Comparison of ENCODE assay signal across 9 cellular contexts in genomic region chr18:70490008-70490933, GRCh38.
DNase-seq lines count a peak whose midpoint lies in the region; ATAC-seq, FAIRE-seq and TF ChIP-seq lines count a peak whose summit lies in the region.
"Had no signal": no experiment of that assay in that cellular context is flagged by ENCODE, and none has a peak within 500 bp of the region (broad histone marks: within the 10 kb centered on the region; RNA-seq: fewer than 3 reads in every experiment).

No MANE protein-coding gene starts in this region.

- TF ChIP-seq EP300 in GM12878 (IDR thresholded peaks at IDR 0.05; ENCODE audit: borderline replicate concordance in 1 of 2, control insufficient read depth in 1 of 2, low read depth in 2 of 2, low read length in 2 of 2) = no peak

- ATAC-seq in GM12878 = peak; percentile 74

- TF ChIP-seq POLR2A in GM12878 (IDR thresholded peaks at IDR 0.05; ENCODE audit: low read depth, low read length) = no peak

- H3K36me3 ChIP-seq in Caco-2 (ENCODE audit: control insufficient read depth, insufficient read depth, low read length) = no peaks in the 10 kb centered on the region
- H3K36me3 ChIP-seq in OCI-LY7 (ENCODE audit: insufficient read depth, low read length) = no peaks in the 10 kb centered on the region
- no peaks in the 10 kb centered on the region for H3K36me3 ChIP-seq in GM12878 (ENCODE audit: control insufficient read depth in 2 of 2, insufficient read depth in 2 of 2, low read length in 1 of 2)

- no peaks in the 10 kb centered on the region for H3K9me3 Mint-ChIP-seq in Caco-2 (ENCODE audit: unreplicated experiment)
- no peaks in the 10 kb centered on the region for H3K9me3 Mint-ChIP-seq in activated T-helper 1 cell treated with anti-CD3 and anti-CD28 coated beads, Interleukin-12 subunit alpha, Interleukin-12 subunit beta, Interleukin-2, Interleukin-4 antibody, amounts not matched to agents 30 ng/mL and 10 ng/mL and 1 ng/mL, durations not matched to agents 14 hours and 24 hours and 36 hours
- H3K9me3 Mint-ChIP-seq: stimulated activated naive CD8-positive, alpha-beta T cell treated with anti-CD3 and anti-CD28 coated beads, Interleukin-15, Interleukin-2, amounts not matched to agents 100 ng/mL and 50 ng/mL, for 24 hours had no signal

- H3K9me3 ChIP-seq in Caco-2 (no peaks in the 10 kb centered on the region), OCI-LY7 (ENCODE audit: low read length) (no peaks in the 10 kb centered on the region), GM12878 (replicated peaks; ENCODE audit: control insufficient read depth, insufficient read depth, low read length) (no peaks in the 10 kb centered on the region)

- SMC1A ChIA-PET in GM12878 (lab: Charles Lee; ENCODE audit: uncharacterized antibody, unreplicated experiment) = interaction anchor here (0.8 to 1.9 kb wide), 5 partner anchors 9 to 294 kb away, joined by 3 to 6 read pairs (median 4); no protein-coding TSS in a partner anchor

- in situ Hi-C loops in GM12878 (cut with MboI) = no loop called here

- no peaks in the 10 kb centered on the region for H3K4me1 Mint-ChIP-seq in Caco-2 (ENCODE audit: low read depth, unreplicated experiment)
- no peaks in the 10 kb centered on the region for H3K4me1 Mint-ChIP-seq in activated T-helper 1 cell treated with anti-CD3 and anti-CD28 coated beads, Interleukin-12 subunit alpha, Interleukin-12 subunit beta, Interleukin-2, Interleukin-4 antibody, amounts not matched to agents 30 ng/mL and 10 ng/mL and 1 ng/mL, durations not matched to agents 14 hours and 24 hours and 36 hours (ENCODE audit: low read depth)

- H3K36me3 Mint-ChIP-seq in Caco-2 (ENCODE audit: insufficient read depth, unreplicated experiment) = peaks cover 6% of the 10 kb centered on the region
- no peaks in the 10 kb centered on the region for H3K36me3 Mint-ChIP-seq in activated T-helper 1 cell treated with anti-CD3 and anti-CD28 coated beads, Interleukin-12 subunit alpha, Interleukin-12 subunit beta, Interleukin-2, Interleukin-4 antibody, amounts not matched to agents 30 ng/mL and 10 ng/mL and 1 ng/mL, durations not matched to agents 14 hours and 24 hours and 36 hours (ENCODE audit: low read depth)

- intact Hi-C loops in Caco-2 (cut with micrococcal nuclease; ENCODE audit: unreplicated experiment) (loop anchor here (1.0 to 5.0 kb wide), 3 partner anchors 35 to 292 kb away; no protein-coding TSS in a partner anchor), OCI-LY7 (cut with micrococcal nuclease; ENCODE audit: unreplicated experiment) (no loop called here), GM12878 (cut with micrococcal nuclease; ENCODE audit: unreplicated experiment) (loop anchor here (10.0 kb wide), 1 partner anchor 1295 kb away; no protein-coding TSS in a partner anchor)
- intact Hi-C loops in activated T-helper 1 cell treated with anti-CD3 and anti-CD28 coated beads, Interleukin-12 subunit alpha, Interleukin-12 subunit beta, Interleukin-2, Interleukin-4 antibody, amounts not matched to agents 30 ng/mL and 10 ng/mL and 1 ng/mL, durations not matched to agents 14 hours and 24 hours and 36 hours (cut with micrococcal nuclease) = loop anchor here (5.0 kb wide), 1 partner anchor 283 kb away; the partner anchor contains the start of gene RTTN

- H3K27me3 Mint-ChIP-seq in Caco-2 (ENCODE audit: insufficient read depth, unreplicated experiment) = no peaks in the 10 kb centered on the region
- H3K27me3 Mint-ChIP-seq in activated T-helper 1 cell treated with anti-CD3 and anti-CD28 coated beads, Interleukin-12 subunit alpha, Interleukin-12 subunit beta, Interleukin-2, Interleukin-4 antibody, amounts not matched to agents 30 ng/mL and 10 ng/mL and 1 ng/mL, durations not matched to agents 14 hours and 24 hours and 36 hours (ENCODE audit: insufficient read depth) = peaks cover 2% of the 10 kb centered on the region

- no peaks in the 10 kb centered on the region for H3K9me2 ChIP-seq in OCI-LY7 (ENCODE audit: insufficient read depth, low read length)

- peak; percentile 50 for TF ChIP-seq RAD21 in GM12878 (IDR thresholded peaks at IDR 0.05; ENCODE audit: insufficient read depth, low read depth, low read length)

- BruUV-seq in Caco-2 (replicated peaks; lab: Mats Ljungman, UMichigan) (no TSS peak), OCI-LY7 (replicated peaks; lab: Mats Ljungman, UMichigan) (no TSS peak), GM12878 (replicated peaks; lab: Mats Ljungman, UMichigan) (no TSS peak)

- 10% methylated on average over 9 of the region's 9 CpGs for WGBS in GM12878 (ENCODE audit: insufficient coverage, insufficient replicate concordance, low lambda C conversion rate, missing lambda C conversion rate)

- H3K9ac ChIP-seq in GM12878 (ENCODE audit: control insufficient read depth, insufficient read depth, low read length) = no peak overlapping the region

- H3K4me1 ChIP-seq in Caco-2 = no peaks in the 10 kb centered on the region
- H3K4me1 ChIP-seq in OCI-LY7 (ENCODE audit: insufficient read depth, low read length, poor library complexity, severe bottlenecking) = no peaks in the 10 kb centered on the region
- no peaks in the 10 kb centered on the region for H3K4me1 ChIP-seq in GM12878 (ENCODE audit: control insufficient read depth, insufficient read depth, low read length)

- TF ChIP-seq CTCF in Caco-2 (IDR thresholded peaks at IDR 0.05; ENCODE audit: insufficient read depth in 1 of 2, low read depth in 1 of 2, low read length in 1 of 2, severe bottlenecking in 1 of 2, unreplicated experiment in 1 of 2) (peak; percentile 22 to 32), OCI-LY7 (conservative IDR thresholded peaks at IDR 0.05; ENCODE audit: low read length) (peak; percentile 77), GM12878 (IDR thresholded peaks at IDR 0.05 in 2 of 3, conservative IDR thresholded peaks at IDR 0.05 in 1 of 3; ENCODE audit: control insufficient read depth in 2 of 3, extremely low read depth in 1 of 3, insufficient read depth in 1 of 3, low read depth in 3 of 3, low read length in 3 of 3) (peak; percentile 53 to 62 (median 59); a peak in 5 of 6 replicates)

- H4K20me1 ChIP-seq in OCI-LY7 (ENCODE audit: insufficient read depth, low read length) (no peaks in the 10 kb centered on the region), GM12878 (ENCODE audit: control insufficient read depth, insufficient read depth) (no peaks in the 10 kb centered on the region)

- H3K4me3 ChIP-seq in Caco-2 (ENCODE audit: low read depth, low read length) = no peak overlapping the region
- H3K4me3 ChIP-seq in Jurkat, Clone E6-1 (ENCODE audit: low read length) = no peak overlapping the region
- no peak overlapping the region for H3K4me3 ChIP-seq in OCI-LY7 (ENCODE audit: low read depth, low read length, poor library complexity, severe bottlenecking)
- H3K4me3 ChIP-seq in GM12878 = no peak overlapping the region

- no peak overlapping the region for H2AFZ ChIP-seq in OCI-LY7 (ENCODE audit: low read length)
- H2AFZ ChIP-seq in GM12878 (ENCODE audit: control insufficient read depth, low read depth, low read length) = no peak overlapping the region

- no peaks in the 10 kb centered on the region for H3K79me2 ChIP-seq in OCI-LY7 (ENCODE audit: insufficient read depth, low read depth, low read length)
- no peaks in the 10 kb centered on the region for H3K79me2 ChIP-seq in GM12878 (ENCODE audit: control insufficient read depth, insufficient read depth, low read length)

- FAIRE-seq in GM19239 (lab: Jason Lieb, UNC) (peak; percentile 21), GM12878 (lab: Jason Lieb, UNC) (peak; percentile 92)

- H3K4me3 Mint-ChIP-seq in Caco-2 (ENCODE audit: unreplicated experiment) = no peak overlapping the region
- H3K4me3 Mint-ChIP-seq in activated T-helper 1 cell treated with anti-CD3 and anti-CD28 coated beads, Interleukin-12 subunit alpha, Interleukin-12 subunit beta, Interleukin-2, Interleukin-4 antibody, amounts not matched to agents 30 ng/mL and 10 ng/mL and 1 ng/mL, durations not matched to agents 14 hours and 24 hours and 36 hours = no peak overlapping the region
- H3K4me3 Mint-ChIP-seq: stimulated activated naive CD8-positive, alpha-beta T cell treated with anti-CD3 and anti-CD28 coated beads, Interleukin-15, Interleukin-2, amounts not matched to agents 100 ng/mL and 50 ng/mL, for 24 hours had no signal

- H3K4me2 ChIP-seq in OCI-LY7 (ENCODE audit: low read length) (no peak overlapping the region), GM12878 (ENCODE audit: control insufficient read depth, insufficient read depth) (no peak overlapping the region)

- CTCF ChIA-PET in Caco-2 (lab: Charles Lee) = no interaction called here
- CTCF ChIA-PET in OCI-LY7 (lab: Charles Lee; ENCODE audit: unreplicated experiment) = no interaction called here
- CTCF ChIA-PET in GM12878 (lab: Yijun Ruan, JAX) = interaction anchor here (0.5 to 3.1 kb wide), 22 partner anchors 9 to 295 kb away, joined by 3 to 25 read pairs (median 4); no protein-coding TSS in a partner anchor

- RAD21 ChIA-PET in GM12878 (lab: Charles Lee; ENCODE audit: unreplicated experiment) = interaction anchor here (0.6 to 1.2 kb wide), 3 partner anchors 90 to 442 kb away, joined by 3 to 4 read pairs (median 3); no protein-coding TSS in a partner anchor

- POLR2A ChIA-PET in Caco-2 (lab: Charles Lee) (no interaction called here), OCI-LY7 (lab: Charles Lee) (no interaction called here), GM12878 (lab: Charles Lee) (no interaction called here)

- H3K27me3 ChIP-seq in Caco-2 (replicated peaks; ENCODE audit: control insufficient read depth, insufficient read depth, low read length) (no peaks in the 10 kb centered on the region), GM12878 (replicated peaks in 1 of 2; ENCODE audit: control insufficient read depth in 2 of 2, insufficient read depth in 2 of 2, low read length in 1 of 2) (no peaks in the 10 kb centered on the region)

- H3K27ac ChIP-seq in OCI-LY7 (ENCODE audit: low read depth, low read length, poor library complexity, severe bottlenecking) (no peak overlapping the region), GM12878 (ENCODE audit: control insufficient read depth, insufficient read depth) (no peak overlapping the region)

- no peak overlapping the region for H3K27ac Mint-ChIP-seq in Caco-2 (ENCODE audit: unreplicated experiment)
- H3K27ac Mint-ChIP-seq in activated T-helper 1 cell treated with anti-CD3 and anti-CD28 coated beads, Interleukin-12 subunit alpha, Interleukin-12 subunit beta, Interleukin-2, Interleukin-4 antibody, amounts not matched to agents 30 ng/mL and 10 ng/mL and 1 ng/mL, durations not matched to agents 14 hours and 24 hours and 36 hours = no peak overlapping the region
- H3K27ac Mint-ChIP-seq: stimulated activated naive CD8-positive, alpha-beta T cell treated with anti-CD3 and anti-CD28 coated beads, Interleukin-15, Interleukin-2, amounts not matched to agents 100 ng/mL and 50 ng/mL, for 24 hours had no signal

- DNase-seq in Caco-2 (peak in 1 of 2 experiments; percentile 23), GM19239 (ENCODE audit: insufficient read length, low spot score) (peak; percentile 5), OCI-LY7 (ENCODE audit: low spot score) (peak; percentile 25), GM12878 (ENCODE audit: low read depth, low spot score) (no peak), hippocampal formation (lab: John Stamatoyannopoulos, UW) (peak; percentile 11 to 73)
- DNase-seq in Jurkat, Clone E6-1 (ENCODE audit: low read depth, low spot score) = peak; percentile 47
- peak in 3 of 4 experiments; percentile 4 to 9 (median 7) for DNase-seq in stimulated activated CD4-positive, alpha-beta T cell treated with anti-CD3 and anti-CD28 coated beads, Interleukin-1b, Interleukin-23, amount 100 ng/mL, for 24 hours (ENCODE audit: low read depth in 4 of 4, low spot score in 1 of 4)
- DNase-seq in activated T-helper 1 cell treated with anti-CD3 and anti-CD28 coated beads, Interleukin-12 subunit alpha, Interleukin-12 subunit beta, Interleukin-2, Interleukin-4 antibody, amounts not matched to agents 30 ng/mL and 10 ng/mL and 1 ng/mL, durations not matched to agents 14 hours and 24 hours and 36 hours (ENCODE audit: low spot score) = no peak

Comparison
In these comparisons a context has a peak if more than half of its experiments do, and no peak if none do; other contexts are left out.
1. DNase-seq: peak in GM19239 (single experiment), Jurkat, Clone E6-1 (single experiment), OCI-LY7 (single experiment), hippocampal formation (2 of 2) and stimulated activated CD4-positive, alpha-beta T cell treated with anti-CD3 and anti-CD28 coated beads, Interleukin-1b, Interleukin-23, amount 100 ng/mL, for 24 hours (3 of 4); none in GM12878 (single experiment) and activated T-helper 1 cell treated with anti-CD3 and anti-CD28 coated beads, Interleukin-12 subunit alpha, Interleukin-12 subunit beta, Interleukin-2, Interleukin-4 antibody, amounts not matched to agents 30 ng/mL and 10 ng/mL and 1 ng/mL, durations not matched to agents 14 hours and 24 hours and 36 hours (single experiment).
2. CTCF ChIP-seq: peak in every context shown above with its lines; median percentile 77 in OCI-LY7; 59 in GM12878; 27 in Caco-2.